18 cellular contexts compared by ENCODE assay signal in genomic region chr4:53314257-53314656, GRCh38.
"Had no signal": no experiment of that assay in that cellular context is flagged by ENCODE, and none has a peak within 500 bp of the region (broad histone marks: within the 10 kb centered on the region; RNA-seq: fewer than 3 reads in every experiment).

No MANE protein-coding gene starts in this region.

- H3K4me1 ChIP-seq: esophagus squamous epithelium, left lung, right lobe of liver, thyroid gland, vagina had no signal

- H3K4me2 ChIP-seq: hepatocyte had no signal

- H3K27me3 ChIP-seq: esophagus squamous epithelium, hepatocyte, left lung, ovary, right lobe of liver, thyroid gland, vagina had no signal

- H3K9me3 ChIP-seq: esophagus squamous epithelium, left lung, ovary, right lobe of liver, thyroid gland, vagina had no signal

- H3K27ac ChIP-seq: esophagus squamous epithelium, hepatocyte, left lung, ovary, right lobe of liver, thyroid gland, vagina had no signal

- H2AFZ ChIP-seq: hepatocyte had no signal

- H3K36me3 ChIP-seq: esophagus squamous epithelium, ovary, right lobe of liver, vagina had no signal

- ATAC-seq: effector memory CD8-positive, alpha-beta T cell; left cardiac atrium; left lung; naive thymus-derived CD8-positive, alpha-beta T cell; stimulated activated naive CD8-positive, alpha-beta T cell treated with anti-CD3 and anti-CD28 coated beads, Interleukin-15, amount 100 ng/mL, for 72 hours had no signal

- H3K4me3 ChIP-seq: esophagus squamous epithelium, hepatocyte, left lung, ovary, right lobe of liver, thyroid gland, vagina had no signal

- DNase-seq: cortex of kidney; effector memory CD8-positive, alpha-beta T cell; esophagus squamous epithelium; left cardiac atrium; left lung; naive thymus-derived CD8-positive, alpha-beta T cell; nephron progenitor cell; occipital lobe; ovary; right lobe of liver; stimulated activated CD4-positive, alpha-beta T cell treated with anti-CD3 and anti-CD28 coated beads, Interleukin-1b, Interleukin-23, amount 100 ng/mL, for 48 hours; stimulated activated CD4-positive, alpha-beta T cell treated with anti-CD3 and anti-CD28 coated beads, Interleukin-4, amount 100 ng/mL, for 1 hour; stimulated activated CD8-positive, alpha-beta memory T cell treated with anti-CD3 and anti-CD28 coated beads, Interleukin-4, amount 100 ng/mL, for 48 hours; stimulated activated naive CD4-positive, alpha-beta T cell; stimulated activated naive CD8-positive, alpha-beta T cell treated with anti-CD3 and anti-CD28 coated beads, Interleukin-15, amount 100 ng/mL, for 72 hours; thyroid gland had no signal
